Comparison of ENCODE assay signal across 18 cellular contexts in genomic region chr9:110755179-110755578, GRCh38.
"Had no signal": no experiment of that assay in that cellular context is flagged by ENCODE, and none has a peak within 500 bp of the region (broad histone marks: within the 10 kb centered on the region; RNA-seq: fewer than 3 reads in every experiment).

No MANE protein-coding gene starts in this region.

- FAIRE-seq: urothelium cell line had no signal

- H3K4me3 Mint-ChIP-seq: endodermal cell, natural killer cell, neural crest cell, type B pancreatic cell had no signal

- DNase-seq: effector CD4-positive, alpha-beta T cell; endodermal cell; glutamatergic neuron; islet precursor cell; mucosa of descending colon; natural killer cell; nucleus accumbens; ovary; right cardiac atrium; stimulated activated CD4-positive, alpha-beta T cell treated with anti-CD3 and anti-CD28 coated beads, Interleukin-2, amount 100 ng/mL, for 48 hours; stimulated activated naive CD4-positive, alpha-beta T cell treated with Interleukin-2 at 50 U/mL for 16 hours had no signal

- H3K27ac ChIP-seq: coronary artery, esophagus muscularis mucosa, gastroesophageal sphincter, ovary had no signal

- H3K9me3 ChIP-seq: gastroesophageal sphincter, mucosa of descending colon, ovary had no signal

- H3K4me2 ChIP-seq: smooth muscle cell had no signal

- H3K4me1 ChIP-seq: gastroesophageal sphincter had no signal

- H3K9me3 Mint-ChIP-seq: type B pancreatic cell had no signal

- H3K27ac Mint-ChIP-seq: endodermal cell, natural killer cell, type B pancreatic cell had no signal

- H3K4me1 Mint-ChIP-seq: endodermal cell, natural killer cell had no signal

- H3K36me3 ChIP-seq: esophagus muscularis mucosa, gastroesophageal sphincter, ovary had no signal

- H3K4me3 ChIP-seq: coronary artery, esophagus muscularis mucosa, gastroesophageal sphincter, mucosa of descending colon, ovary, smooth muscle cell had no signal

- H3K27me3 ChIP-seq: esophagus muscularis mucosa, gastroesophageal sphincter, ovary had no signal

- H3K36me3 Mint-ChIP-seq: natural killer cell had no signal
